ENCODE assay signal across 10 cellular contexts in the genomic region with DNA sequence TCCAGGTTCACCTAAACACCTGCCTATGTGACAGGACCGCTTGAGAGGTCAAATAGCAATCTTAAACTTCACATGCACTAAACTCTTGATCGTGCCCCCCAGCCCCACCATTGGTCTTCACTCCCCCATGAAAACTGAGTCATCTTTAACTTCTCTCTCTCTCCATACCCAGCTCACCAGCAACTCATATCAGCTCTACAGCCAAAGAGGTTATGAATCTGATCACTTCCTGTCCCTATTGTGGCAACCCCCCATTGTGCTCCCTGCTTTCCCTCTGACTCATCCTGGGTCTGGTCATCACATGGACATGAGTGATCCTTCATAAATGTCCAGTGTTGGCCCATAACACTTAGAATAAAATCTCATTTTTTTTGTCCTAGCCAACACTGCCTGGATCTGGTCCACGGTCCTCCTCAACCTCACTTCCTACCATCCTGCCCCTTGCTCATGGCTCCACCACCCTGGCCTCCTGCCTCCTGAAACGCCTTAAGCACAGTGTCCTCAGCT.
A peak's percentile ranks its signal among the peaks of the same experiment; 100 is the strongest.
DNase-seq lines count a peak whose midpoint lies in the region; ATAC-seq, FAIRE-seq and TF ChIP-seq lines count a peak whose summit lies in the region.
"Had no signal": no experiment of that assay in that cellular context is flagged by ENCODE, and none has a peak within 500 bp of the region (broad histone marks: within the 10 kb centered on the region; RNA-seq: fewer than 3 reads in every experiment).

No MANE protein-coding gene starts in this region.

- TF ChIP-seq CTCF in adrenal gland (IDR thresholded peaks at IDR 0.05): no peak
- no peak for TF ChIP-seq CTCF in gastroesophageal sphincter (IDR thresholded peaks at IDR 0.05)

- H3K4me3 ChIP-seq in adrenal gland (no peak overlapping the region), gastroesophageal sphincter (no peak overlapping the region)

- H3K9me3 ChIP-seq in adrenal gland (replicated peaks in 1 of 3) (no peaks in the 10 kb centered on the region), gastroesophageal sphincter (no peaks in the 10 kb centered on the region)

- WGBS in adrenal gland, 4 donors: 66 to 87% (median 76%) methylated on average over 4 of the region's 4 CpGs
- 49 to 58% methylated on average over 4 of the region's 4 CpGs for WGBS in gastroesophageal sphincter (ENCODE audit: low coverage in 1 of 2), 2 donors

- H3K4me1 ChIP-seq in adrenal gland (replicated peaks in 1 of 2) (peaks cover 8 to 15% of the 10 kb centered on the region in 2 donors), gastroesophageal sphincter (peaks cover 12 to 100% (median 35%) of the 10 kb centered on the region in 3 donors)

- H3K9me3 Mint-ChIP-seq in stimulated activated naive B cell treated with anti-CD40 and anti-IgM and Interleukin-4, amounts not matched to agents 10 μg/mL and 1 μg/mL and 100 μg/mL, for 72 hours: no peaks in the 10 kb centered on the region

- DNase-seq in GM12891 (ENCODE audit: insufficient read length, low spot score): no peak
- peak in 6 of 7 donors; percentile 52 to 73 (median 64) for DNase-seq in adrenal gland
- no peak for DNase-seq in stimulated activated naive B cell treated with anti-CD40 and anti-IgM and Interleukin-4, amounts not matched to agents 10 μg/mL and 1 μg/mL and 100 μg/mL, for 72 hours
- DNase-seq in activated T-cell treated with anti-CD3 and anti-CD28 coated beads for 4 hours: no peak
- DNase-seq: substantia nigra had no signal

- H3K27me3 ChIP-seq in adrenal gland (no peaks in the 10 kb centered on the region), gastroesophageal sphincter (no peaks in the 10 kb centered on the region)

- peak; percentile 40 for ATAC-seq in gastroesophageal sphincter
- ATAC-seq in stimulated activated naive B cell treated with anti-CD40 and anti-IgM and Interleukin-4, amounts not matched to agents 10 μg/mL and 1 μg/mL and 100 μg/mL, for 72 hours (replicated peaks): peak; percentile 44 to 54
- ATAC-seq in GM21528 (IDR thresholded peaks at IDR 0.05; ENCODE audit: low FRiP score, unreplicated experiment): no peak
- ATAC-seq in GM21576 (IDR thresholded peaks at IDR 0.05; ENCODE audit: unreplicated experiment): no peak
- ATAC-seq in HG03354 (IDR thresholded peaks at IDR 0.05; ENCODE audit: poor library complexity, severe bottlenecking, unreplicated experiment): no peak

- TF ChIP-seq EP300 in gastroesophageal sphincter (IDR thresholded peaks at IDR 0.05): no peak

- TF ChIP-seq POLR2A in GM12891 (IDR thresholded peaks at IDR 0.05; ENCODE audit: low read depth, low read length) (no peak), adrenal gland (IDR thresholded peaks at IDR 0.05) (no peak), gastroesophageal sphincter (IDR thresholded peaks at IDR 0.05) (no peak)

- intact Hi-C loops in adrenal gland (cut with DNase I): no loop called here

- H3K36me3 ChIP-seq in adrenal gland (replicated peaks in 1 of 2): no peaks in the 10 kb centered on the region
- peaks cover 0 to 75% of the 10 kb centered on the region in 2 donors for H3K36me3 ChIP-seq in gastroesophageal sphincter

- H3K4me1 Mint-ChIP-seq in stimulated activated naive B cell treated with anti-CD40 and anti-IgM and Interleukin-4, amounts not matched to agents 10 μg/mL and 1 μg/mL and 100 μg/mL, for 72 hours: peaks cover 0 to 5% of the 10 kb centered on the region in 2 donors

- H3K27ac Mint-ChIP-seq in stimulated activated naive B cell treated with anti-CD40 and anti-IgM and Interleukin-4, amounts not matched to agents 10 μg/mL and 1 μg/mL and 100 μg/mL, for 72 hours: no peak overlapping the region

- no peaks in the 10 kb centered on the region for H3K36me3 Mint-ChIP-seq in stimulated activated naive B cell treated with anti-CD40 and anti-IgM and Interleukin-4, amounts not matched to agents 10 μg/mL and 1 μg/mL and 100 μg/mL, for 72 hours

- no peak for FAIRE-seq in GM12891 (lab: Jason Lieb, UNC)
- FAIRE-seq: endometrium had no signal

- no peak overlapping the region for H3K4me3 Mint-ChIP-seq in stimulated activated naive B cell treated with anti-CD40 and anti-IgM and Interleukin-4, amounts not matched to agents 10 μg/mL and 1 μg/mL and 100 μg/mL, for 72 hours

- H3K27ac ChIP-seq in adrenal gland: peak overlapping the region in 3 of 5 donors; percentile 16 to 79 (median 49)
- peak overlapping the region; percentile 94 to 97 (median 96) for H3K27ac ChIP-seq in gastroesophageal sphincter

- no peaks in the 10 kb centered on the region for H3K27me3 Mint-ChIP-seq in stimulated activated naive B cell treated with anti-CD40 and anti-IgM and Interleukin-4, amounts not matched to agents 10 μg/mL and 1 μg/mL and 100 μg/mL, for 72 hours

TF ChIP-seq in GM12891, 5 proteins besides CTCF, POLR2A, EP300 and RAD21:
- TF ChIP-seq POLR2AphosphoS5 (IDR thresholded peaks at IDR 0.05; ENCODE audit: low read depth, low read length) (no peak), SPI1 (IDR thresholded peaks at IDR 0.05; ENCODE audit: low read depth, low read length) (peak; percentile 11; the same call in 1 of the 2 replicates)

Comparison
In these comparisons a context has a peak if more than half of its experiments do, and no peak if none do; other contexts are left out.
1. DNase-seq: peak in adrenal gland (6 of 7); none in GM12891 (single experiment), stimulated activated naive B cell treated with anti-CD40 and anti-IgM and Interleukin-4, amounts not matched to agents 10 μg/mL and 1 μg/mL and 100 μg/mL, for 72 hours (single experiment) and activated T-cell treated with anti-CD3 and anti-CD28 coated beads for 4 hours (single experiment).
2. ATAC-seq: peak in gastroesophageal sphincter (single experiment) and stimulated activated naive B cell treated with anti-CD40 and anti-IgM and Interleukin-4, amounts not matched to agents 10 μg/mL and 1 μg/mL and 100 μg/mL, for 72 hours (2 of 2); none in GM21528 (single experiment), GM21576 (single experiment) and HG03354 (single experiment).